8 cellular contexts compared by ENCODE assay signal in the genomic region with DNA sequence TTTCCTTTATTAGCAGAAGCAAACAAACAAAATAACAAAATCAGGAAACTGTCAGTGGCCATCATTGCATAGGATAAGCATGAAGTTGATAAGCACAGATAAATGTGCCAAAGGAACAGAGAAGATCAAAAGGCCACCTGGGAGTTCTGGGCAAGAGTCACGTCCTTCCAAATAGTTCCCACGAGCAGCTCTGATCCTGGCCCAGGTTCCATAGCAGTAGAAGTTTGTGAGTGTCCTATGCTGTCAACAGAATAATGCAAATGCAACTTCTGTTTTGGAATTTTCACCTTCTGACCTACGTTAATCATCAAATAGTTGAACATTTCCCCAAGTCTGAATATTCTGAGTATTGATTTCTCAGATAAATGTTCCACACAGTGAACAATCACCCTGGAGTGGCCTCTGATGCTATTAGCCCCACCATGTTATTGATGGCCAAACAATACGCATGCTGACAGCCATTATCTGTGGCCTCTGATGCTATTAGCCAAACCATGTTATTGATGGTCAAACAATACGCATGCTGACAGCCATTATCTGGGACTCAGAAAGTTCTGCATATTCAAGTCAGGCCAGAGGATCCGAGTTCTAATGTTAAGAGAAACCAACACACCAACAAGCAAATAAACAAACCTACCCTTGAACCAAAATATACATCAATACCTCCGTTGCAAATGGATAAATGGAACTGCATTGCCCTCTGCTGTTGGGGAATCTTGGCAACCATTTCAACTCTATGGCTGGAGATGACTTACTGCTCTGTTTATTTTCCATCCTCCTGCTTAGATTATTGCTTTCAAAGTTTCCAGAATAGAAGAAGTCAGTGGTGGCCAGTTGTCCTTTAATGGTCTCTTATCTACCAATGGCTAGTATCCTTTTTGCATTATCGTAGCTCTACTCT.
DNase-seq lines count a peak whose midpoint lies in the region; ATAC-seq, FAIRE-seq and TF ChIP-seq lines count a peak whose summit lies in the region.

No MANE protein-coding gene starts in this region.

- WGBS in K562 (ENCODE audit: insufficient coverage, low coverage, missing lambda C conversion rate) = 4% methylated on average over 8 of the region's 8 CpGs

- no peaks in the 10 kb centered on the region for H3K9me1 ChIP-seq in K562 (ENCODE audit: control insufficient read depth, insufficient read depth, low read length)

- H3K9ac ChIP-seq in DND-41 (ENCODE audit: low read depth, low read length) (no peak overlapping the region), K562 (ENCODE audit: insufficient read depth in 1 of 2, low read depth in 2 of 2, low read length in 2 of 2) (no peak overlapping the region)

- no peak overlapping the region for H2AFZ ChIP-seq in DND-41 (ENCODE audit: low read depth, low read length)
- no peak overlapping the region for H2AFZ ChIP-seq in K562 (ENCODE audit: low read depth, low read length)

- no TSS peak for BruUV-seq in K562 (replicated peaks; lab: Mats Ljungman, UMichigan)

- no peak for TF ChIP-seq EP300 in K562 (IDR thresholded peaks at IDR 0.05; ENCODE audit: low read length)

- H3K79me2 ChIP-seq in DND-41 (ENCODE audit: insufficient read depth, low read length) (no peaks in the 10 kb centered on the region), K562 (ENCODE audit: control insufficient read depth, insufficient read depth, low read length) (no peaks in the 10 kb centered on the region)

- H3K9me3 ChIP-seq in DND-41 (ENCODE audit: insufficient read depth, low read length, severe bottlenecking) (no peaks in the 10 kb centered on the region), K562 (replicated peaks; ENCODE audit: control insufficient read depth, insufficient read depth, low read depth, low read length) (no peaks in the 10 kb centered on the region)

- no peak for TF ChIP-seq POLR2A in K562 (conservative IDR thresholded peaks at IDR 0.05)

- intact Hi-C loops in K562 (cut with micrococcal nuclease) = loop anchor here (1.0 to 10.0 kb wide), 3 partner anchors 138 to 580 kb away; no protein-coding TSS in a partner anchor

- peak; percentile 77 for TF ChIP-seq CTCF in DND-41 (IDR thresholded peaks at IDR 0.05; ENCODE audit: borderline replicate concordance, extremely low read depth, low read length, poor library complexity, severe bottlenecking)
- TF ChIP-seq CTCF in K562 (IDR thresholded peaks at IDR 0.05 in 2 of 3, conservative IDR thresholded peaks at IDR 0.05 in 1 of 3; ENCODE audit: insufficient read depth in 2 of 3, low read depth in 1 of 3, low read length in 3 of 3) = peak; percentile 29 to 70 (median 61); a peak in 5 of 6 replicates

- TF ChIP-seq RAD21 in K562 (CRISPR knock-in tag; conservative IDR thresholded peaks at IDR 0.05 in 1 of 2, IDR thresholded peaks at IDR 0.05 in 1 of 2) = peak; percentile 76 to 85

- H3K27ac ChIP-seq in DND-41 (ENCODE audit: low read length) (no peak overlapping the region), K562 (ENCODE audit: extremely low read depth, low read depth, low read length) (no peak overlapping the region)

- H3K4me2 ChIP-seq in DND-41 (ENCODE audit: insufficient read depth, low read length) (no peak overlapping the region), K562 (ENCODE audit: insufficient read depth, low read length) (no peak overlapping the region)

- CTCF ChIA-PET in K562 (lab: Yijun Ruan, JAX; ENCODE audit: low intra/inter-chr PET ratio) = interaction anchor here (0.8 to 1.6 kb wide), 6 partner anchors 135 to 1045 kb away, joined by 3 to 7 read pairs (median 3); no protein-coding TSS in a partner anchor

- H4K20me1 ChIP-seq in DND-41 (ENCODE audit: insufficient read depth, low read length) (no peaks in the 10 kb centered on the region), K562 (replicated peaks; ENCODE audit: control insufficient read depth, insufficient read depth, low read length) (no peaks in the 10 kb centered on the region)

- in situ Hi-C loops in K562 (cut with MboI) = loop anchor here (10.0 to 25.0 kb wide), 3 partner anchors 268 to 1035 kb away; no protein-coding TSS in a partner anchor

- ATAC-seq in DND-41 (ENCODE audit: insufficient read depth, low read depth) (peak; percentile 80), K562 (0 out of 3 replicates have a peak, but pooled peaks have one; percentile 38), HG03565 (IDR thresholded peaks at IDR 0.05; ENCODE audit: unreplicated experiment) (no peak)

- H3K4me1 ChIP-seq in DND-41 (ENCODE audit: insufficient read depth, low read length) (no peaks in the 10 kb centered on the region), K562 (replicated peaks in 1 of 2; ENCODE audit: control insufficient read depth in 2 of 2, insufficient read depth in 2 of 2, low read length in 2 of 2) (no peaks in the 10 kb centered on the region)

- DNase-seq in DND-41 (peak; percentile 54), K562 (ENCODE audit: extremely low read depth in 1 of 4, low spot score in 3 of 4) (peak in 1 of 4 experiments; percentile 20), lung microvascular endothelial cell (ENCODE audit: low read depth in 2 of 2) (peak; percentile 59 to 71), NCI-H526 (lab: John Stamatoyannopoulos, UW) (no peak), kidney glomerular epithelial cell (lab: John Stamatoyannopoulos, UW) (no peak), ureter (ENCODE audit: low spot score) (no peak)
- DNase-seq in Jurkat, Clone E6-1 (ENCODE audit: low read depth, low spot score) = peak; percentile 48

- peak; percentile 80 for FAIRE-seq in K562 (lab: Jason Lieb, UNC)

- H3K36me3 ChIP-seq in DND-41 (ENCODE audit: insufficient read depth, low read length) (no peaks in the 10 kb centered on the region), K562 (ENCODE audit: control insufficient read depth, insufficient read depth, low read length) (no peaks in the 10 kb centered on the region)

- H3K27me3 ChIP-seq in DND-41 (ENCODE audit: insufficient read depth, low read length, poor library complexity) (no peaks in the 10 kb centered on the region), K562 (ENCODE audit: control insufficient read depth in 2 of 2, insufficient read depth in 2 of 2, low read length in 2 of 2) (no peaks in the 10 kb centered on the region; a peak in 1 of 5 replicates)

- H3K4me3 ChIP-seq in DND-41 (ENCODE audit: low read depth in 1 of 2, low read length in 2 of 2) (no peak overlapping the region), K562 (no peak overlapping the region)
- H3K4me3 ChIP-seq in Jurkat, Clone E6-1 (ENCODE audit: low read length) = no peak overlapping the region

- POLR2A ChIA-PET in K562 (lab: Yijun Ruan, JAX) = interaction anchor here (0.6 kb wide), 1 partner anchor 33 kb away, joined by 3 read pairs; no protein-coding TSS in a partner anchor

TF ChIP-seq in K562, 482 proteins besides CTCF, POLR2A, EP300 and RAD21 (continues in another document):
- TF ChIP-seq ARID2 (IDR thresholded peaks at IDR 0.05) (peak; percentile 34; the same call in 1 of the 2 replicates), SMARCA4 (IDR thresholded peaks at IDR 0.05) (no peak), IFI16 (CRISPR knock-in tag; IDR thresholded peaks at IDR 0.05) (no peak), FOXP1 (CRISPR knock-in tag; IDR thresholded peaks at IDR 0.05) (no peak), HMGN3 (IDR thresholded peaks at IDR 0.05; ENCODE audit: borderline replicate concordance, extremely low read depth, insufficient read length, low read depth, low read length) (no peak), SMC3 (conservative IDR thresholded peaks at IDR 0.05; ENCODE audit: insufficient read depth, low read depth, low read length) (peak; percentile 44; the same call in 1 of the 2 replicates)
- TF ChIP-seq, protein P1, sequence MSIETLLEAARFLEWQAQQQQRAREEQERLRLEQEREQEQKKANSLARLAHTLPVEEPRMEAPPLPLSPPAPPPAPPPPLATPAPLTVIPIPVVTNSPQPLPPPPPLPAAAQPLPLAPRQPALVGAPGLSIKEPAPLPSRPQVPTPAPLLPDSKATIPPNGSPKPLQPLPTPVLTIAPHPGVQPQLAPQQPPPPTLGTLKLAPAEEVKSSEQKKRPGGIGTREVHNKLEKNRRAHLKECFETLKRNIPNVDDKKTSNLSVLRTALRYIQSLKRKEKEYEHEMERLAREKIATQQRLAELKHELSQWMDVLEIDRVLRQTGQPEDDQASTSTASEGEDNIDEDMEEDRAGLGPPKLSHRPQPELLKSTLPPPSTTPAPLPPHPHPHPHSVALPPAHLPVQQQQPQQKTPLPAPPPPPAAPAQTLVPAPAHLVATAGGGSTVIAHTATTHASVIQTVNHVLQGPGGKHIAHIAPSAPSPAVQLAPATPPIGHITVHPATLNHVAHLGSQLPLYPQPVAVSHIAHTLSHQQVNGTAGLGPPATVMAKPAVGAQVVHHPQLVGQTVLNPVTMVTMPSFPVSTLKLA (conservative IDR thresholded peaks at IDR 0.05) = no peak
- TF ChIP-seq, protein P2, sequence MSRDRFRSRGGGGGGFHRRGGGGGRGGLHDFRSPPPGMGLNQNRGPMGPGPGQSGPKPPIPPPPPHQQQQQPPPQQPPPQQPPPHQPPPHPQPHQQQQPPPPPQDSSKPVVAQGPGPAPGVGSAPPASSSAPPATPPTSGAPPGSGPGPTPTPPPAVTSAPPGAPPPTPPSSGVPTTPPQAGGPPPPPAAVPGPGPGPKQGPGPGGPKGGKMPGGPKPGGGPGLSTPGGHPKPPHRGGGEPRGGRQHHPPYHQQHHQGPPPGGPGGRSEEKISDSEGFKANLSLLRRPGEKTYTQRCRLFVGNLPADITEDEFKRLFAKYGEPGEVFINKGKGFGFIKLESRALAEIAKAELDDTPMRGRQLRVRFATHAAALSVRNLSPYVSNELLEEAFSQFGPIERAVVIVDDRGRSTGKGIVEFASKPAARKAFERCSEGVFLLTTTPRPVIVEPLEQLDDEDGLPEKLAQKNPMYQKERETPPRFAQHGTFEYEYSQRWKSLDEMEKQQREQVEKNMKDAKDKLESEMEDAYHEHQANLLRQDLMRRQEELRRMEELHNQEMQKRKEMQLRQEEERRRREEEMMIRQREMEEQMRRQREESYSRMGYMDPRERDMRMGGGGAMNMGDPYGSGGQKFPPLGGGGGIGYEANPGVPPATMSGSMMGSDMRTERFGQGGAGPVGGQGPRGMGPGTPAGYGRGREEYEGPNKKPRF (IDR thresholded peaks at IDR 0.05; ENCODE audit: low read depth, low read length) = no peak
- TF ChIP-seq, protein P3, sequence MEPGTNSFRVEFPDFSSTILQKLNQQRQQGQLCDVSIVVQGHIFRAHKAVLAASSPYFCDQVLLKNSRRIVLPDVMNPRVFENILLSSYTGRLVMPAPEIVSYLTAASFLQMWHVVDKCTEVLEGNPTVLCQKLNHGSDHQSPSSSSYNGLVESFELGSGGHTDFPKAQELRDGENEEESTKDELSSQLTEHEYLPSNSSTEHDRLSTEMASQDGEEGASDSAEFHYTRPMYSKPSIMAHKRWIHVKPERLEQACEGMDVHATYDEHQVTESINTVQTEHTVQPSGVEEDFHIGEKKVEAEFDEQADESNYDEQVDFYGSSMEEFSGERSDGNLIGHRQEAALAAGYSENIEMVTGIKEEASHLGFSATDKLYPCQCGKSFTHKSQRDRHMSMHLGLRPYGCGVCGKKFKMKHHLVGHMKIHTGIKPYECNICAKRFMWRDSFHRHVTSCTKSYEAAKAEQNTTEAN (CRISPR knock-in tag; IDR thresholded peaks at IDR 0.05) = no peak

Comparison
In these comparisons a context has a peak if more than half of its experiments do, and no peak if none do; other contexts are left out.
1. DNase-seq: peak in DND-41 (single experiment), Jurkat, Clone E6-1 (single experiment) and lung microvascular endothelial cell (2 of 2); none in NCI-H526 (0 of 2), kidney glomerular epithelial cell (single experiment) and ureter (single experiment).